Comparison of ENCODE assay signal across 14 cellular contexts in genomic region chr2:203934006-203934632, GRCh38. TPM values are rescaled to one million over a fixed set of nuclear protein-coding genes. Genes with fewer than 3 reads are reported as not detected.
DNase-seq lines count a peak whose midpoint lies in the region; ATAC-seq lines count a peak whose summit lies in the region.
"Had no signal": no experiment of that assay in that cellular context is flagged by ENCODE, and none has a peak within 500 bp of the region (broad histone marks: within the 10 kb centered on the region; RNA-seq: fewer than 3 reads in every experiment).

No MANE protein-coding gene starts in this region.

- H3K4me3 ChIP-seq in CD4-positive, CD25-positive, alpha-beta regulatory T cell (ENCODE audit: low read depth, low read length), result peak overlapping the region; percentile 79
- H3K4me3 ChIP-seq: K562 had no signal

- peak overlapping the region; percentile 73 to 87 (median 82) for H3K4me3 Mint-ChIP-seq in CD4-positive, CD25-positive, alpha-beta regulatory T cell
- peak overlapping the region; percentile 65 for H3K4me3 Mint-ChIP-seq in activated naive CD8-positive, alpha-beta T cell
- H3K4me3 Mint-ChIP-seq: type B pancreatic cell had no signal

- peaks cover 8% of the 10 kb centered on the region for H3K36me3 Mint-ChIP-seq in CD4-positive, CD25-positive, alpha-beta regulatory T cell
- peaks cover 18% of the 10 kb centered on the region for H3K36me3 Mint-ChIP-seq in activated naive CD8-positive, alpha-beta T cell
- H3K36me3 Mint-ChIP-seq: type B pancreatic cell had no signal

- ATAC-seq in CD4-positive, CD25-positive, alpha-beta regulatory T cell (ENCODE audit: low read depth in 2 of 2), result no peak
- ATAC-seq: K562, left lobe of liver had no signal

- H3K27ac Mint-ChIP-seq in CD4-positive, CD25-positive, alpha-beta regulatory T cell, result peak overlapping the region; percentile 88 to 99 (median 93)
- H3K27ac Mint-ChIP-seq in activated naive CD8-positive, alpha-beta T cell, result peak overlapping the region; percentile 97
- H3K27ac Mint-ChIP-seq: type B pancreatic cell had no signal

- H3K4me1 ChIP-seq in CD4-positive, CD25-positive, alpha-beta regulatory T cell (ENCODE audit: control insufficient read depth, insufficient read depth, low read length, poor library complexity, severe bottlenecking), result peaks cover 46% of the 10 kb centered on the region

- no peaks in the 10 kb centered on the region for H3K27me3 Mint-ChIP-seq in CD4-positive, CD25-positive, alpha-beta regulatory T cell
- no peaks in the 10 kb centered on the region for H3K27me3 Mint-ChIP-seq in activated naive CD8-positive, alpha-beta T cell
- H3K27me3 Mint-ChIP-seq: type B pancreatic cell had no signal

- peak overlapping the region; percentile 89 for H3K27ac ChIP-seq in CD4-positive, CD25-positive, alpha-beta regulatory T cell (ENCODE audit: insufficient read depth, low read length, poor library complexity, severe bottlenecking)

- no peaks in the 10 kb centered on the region for H3K36me3 ChIP-seq in CD4-positive, CD25-positive, alpha-beta regulatory T cell (ENCODE audit: control insufficient read depth, insufficient read depth, low read length)

- no peaks in the 10 kb centered on the region for H3K9me3 ChIP-seq in CD4-positive, CD25-positive, alpha-beta regulatory T cell (ENCODE audit: control insufficient read depth in 2 of 2, low read length in 2 of 2)

- H3K27me3 ChIP-seq in CD4-positive, CD25-positive, alpha-beta regulatory T cell (ENCODE audit: control insufficient read depth, insufficient read depth, low read length), result no peaks in the 10 kb centered on the region

- peaks cover 22 to 59% (median 38%) of the 10 kb centered on the region in 4 donors for H3K4me1 Mint-ChIP-seq in CD4-positive, CD25-positive, alpha-beta regulatory T cell
- peaks cover 69% of the 10 kb centered on the region for H3K4me1 Mint-ChIP-seq in activated naive CD8-positive, alpha-beta T cell (ENCODE audit: low read depth)

- H3K9me3 Mint-ChIP-seq in CD4-positive, CD25-positive, alpha-beta regulatory T cell, result peaks cover 0 to 2% (median 0%) of the 10 kb centered on the region in 7 donors
- peaks cover 5% of the 10 kb centered on the region for H3K9me3 Mint-ChIP-seq in activated naive CD8-positive, alpha-beta T cell (ENCODE audit: low read depth)
- H3K9me3 Mint-ChIP-seq: type B pancreatic cell had no signal

- DNase-seq in CD4-positive, CD25-positive, alpha-beta regulatory T cell, result peak in 2 of 3 donors; percentile 38 to 62
- DNase-seq in T-helper 22 cell (ENCODE audit: low read depth), result peak; percentile 27
- DNase-seq in stimulated activated CD4-positive, alpha-beta T cell treated with anti-CD3 and anti-CD28 coated beads, Interleukin-12 subunit alpha, Interleukin-12 subunit beta, amount 100 ng/mL, for 48 hours (ENCODE audit: low read depth in 2 of 3, low spot score in 1 of 3), result peak in 2 of 3 donors; percentile 44 to 51
- no peak for DNase-seq in DMS153 treated with DMSO at 0.1 percent for 48 hours (lab: John Stamatoyannopoulos, UW; ENCODE audit: unreplicated experiment)
- no peak for DNase-seq in ureter (ENCODE audit: low spot score)
- DNase-seq in hypothalamus (lab: John Stamatoyannopoulos, UW), result no peak
- no peak for DNase-seq in NCI-H2196 (lab: John Stamatoyannopoulos, UW; ENCODE audit: unreplicated experiment)
- DNase-seq: NCI-H2107, occipital lobe, OCI-M1 had no signal

RNA-seq across cellular contexts. Expression of gene ICOS, which starts 2.4 kb away (rescaled TPM):
- total RNA-seq in CD4-positive, CD25-positive, alpha-beta regulatory T cell, result 195 TPM
- 10 to 100 TPM; 33.0 to 45.2 (median 38.2) TPM for polyA plus RNA-seq in CD4-positive, CD25-positive, alpha-beta regulatory T cell
- total RNA-seq in ureter, result 0.23 TPM
- total RNA-seq: K562, occipital lobe had no signal
- polyA plus RNA-seq: K562 had no signal

Comparison
In these comparisons a context has a peak if more than half of its experiments do, and no peak if none do; other contexts are left out.
1. DNase-seq: peak in CD4-positive, CD25-positive, alpha-beta regulatory T cell (2 of 3), T-helper 22 cell (single experiment) and stimulated activated CD4-positive, alpha-beta T cell treated with anti-CD3 and anti-CD28 coated beads, Interleukin-12 subunit alpha, Interleukin-12 subunit beta, amount 100 ng/mL, for 48 hours (2 of 3); none in DMS153 treated with DMSO at 0.1 percent for 48 hours (single experiment), ureter (single experiment), hypothalamus (0 of 51) and NCI-H2196 (single experiment).
2. RNA of gene ICOS, which starts 2.4 kb away (total RNA-seq): 195 TPM in CD4-positive, CD25-positive, alpha-beta regulatory T cell (single experiment); 0.23 TPM in ureter (single experiment); every median in the first group is over 100 times any median in the second.